9 cellular contexts compared by ENCODE assay signal in the genomic region with DNA sequence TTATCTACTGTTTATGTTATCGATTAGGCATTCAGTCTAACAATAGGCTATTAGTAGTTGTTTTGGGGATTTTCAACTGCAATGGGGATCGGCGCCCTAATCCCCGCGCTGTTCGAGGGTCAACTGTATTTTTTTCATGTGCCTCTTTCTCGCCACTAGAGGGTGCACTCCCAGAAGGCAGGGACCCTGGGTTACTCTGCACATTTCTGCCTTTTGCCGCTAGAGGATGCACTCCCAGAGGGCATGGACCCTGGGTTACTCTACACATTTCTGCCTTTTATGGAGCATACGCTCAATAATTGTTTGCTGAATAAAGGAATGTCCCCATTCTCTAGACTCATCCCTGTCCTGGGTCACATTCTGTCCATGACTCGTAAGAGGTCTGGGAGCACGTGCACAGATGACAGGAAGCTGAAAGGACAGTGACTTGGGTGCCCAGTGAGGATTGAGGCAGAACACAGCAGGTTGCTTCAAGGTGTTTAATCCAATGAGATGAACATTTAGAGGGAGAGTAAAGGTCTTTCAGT. TPM values are rescaled to one million over a fixed set of nuclear protein-coding genes. Genes with fewer than 3 reads are reported as not detected.
DNase-seq lines count a peak whose midpoint lies in the region; ATAC-seq, FAIRE-seq and TF ChIP-seq lines count a peak whose summit lies in the region.
"Had no signal": no experiment of that assay in that cellular context is flagged by ENCODE, and none has a peak within 500 bp of the region (broad histone marks: within the 10 kb centered on the region; RNA-seq: fewer than 3 reads in every experiment).

No MANE protein-coding gene starts in this region.

- ATAC-seq in activated T-helper 17 cell treated with anti-CD3 and anti-CD28 coated beads, Interleukin-2, amount 50 U/mL, for 72 hours (replicated peaks) = peak; percentile 71
- peak; percentile 78 for ATAC-seq in foreskin keratinocyte
- ATAC-seq in pancreas = peak; percentile 93 to 100 (median 97)

- 4 to 6% methylated on average over 11 of the region's 11 CpGs for WGBS in pancreas, 2 donors

- H3K36me3 ChIP-seq in pancreas = no peaks in the 10 kb centered on the region

- no peaks in the 10 kb centered on the region for H3K36me3 Mint-ChIP-seq in activated T-helper 17 cell treated with anti-CD3 and anti-CD28 coated beads, Interleukin-2, amount 50 U/mL, for 72 hours (ENCODE audit: low read depth)

- no peak overlapping the region for H3K27ac Mint-ChIP-seq in activated T-helper 17 cell treated with anti-CD3 and anti-CD28 coated beads, Interleukin-2, amount 50 U/mL, for 72 hours

- peaks cover 4% of the 10 kb centered on the region for H3K9me3 Mint-ChIP-seq in activated T-helper 17 cell treated with anti-CD3 and anti-CD28 coated beads, Interleukin-2, amount 50 U/mL, for 72 hours

- TF ChIP-seq CTCF in foreskin keratinocyte (conservative IDR thresholded peaks at IDR 0.05) (peak; percentile 98), pancreas (IDR thresholded peaks at IDR 0.05) (peak; percentile 92 to 98 (median 95))

- H3K4me3 Mint-ChIP-seq in activated T-helper 17 cell treated with anti-CD3 and anti-CD28 coated beads, Interleukin-2, amount 50 U/mL, for 72 hours = peak overlapping the region; percentile 9

- H3K4me1 ChIP-seq in foreskin keratinocyte (no peaks in the 10 kb centered on the region), pancreas (no peaks in the 10 kb centered on the region)

- no peak overlapping the region for H3K27ac ChIP-seq in foreskin keratinocyte
- no peak overlapping the region for H3K27ac ChIP-seq in pancreas
- H3K27ac ChIP-seq: skin epidermis had no signal

- intact Hi-C loops in pancreas (cut with DNase I) = no loop called here

- H3K27me3 Mint-ChIP-seq in activated T-helper 17 cell treated with anti-CD3 and anti-CD28 coated beads, Interleukin-2, amount 50 U/mL, for 72 hours = peaks cover 30% of the 10 kb centered on the region

- H3K4me1 Mint-ChIP-seq in activated T-helper 17 cell treated with anti-CD3 and anti-CD28 coated beads, Interleukin-2, amount 50 U/mL, for 72 hours = peaks cover 13% of the 10 kb centered on the region

- DNase-seq in SHP77 (lab: John Stamatoyannopoulos, UW) (peak; percentile 51 to 57), SHP77 treated with DMSO at 0.1 percent for 48 hours (lab: John Stamatoyannopoulos, UW) (no peak), LHCN-M2 (ENCODE audit: low read depth) (peak; percentile 75), RPMI7951 (ENCODE audit: low read depth) (peak; percentile 66), foreskin keratinocyte (peak in 1 of 2 donors; percentile 56), pancreas (peak; percentile 34 to 63 (median 44)), urothelium cell line (ENCODE audit: low spot score) (peak; percentile 90)

- no peak overlapping the region for H3K4me3 ChIP-seq in pancreas
- H3K4me3 ChIP-seq: skin epidermis had no signal

- H3K27me3 ChIP-seq in foreskin keratinocyte (peaks cover 85% of the 10 kb centered on the region), pancreas (no peaks in the 10 kb centered on the region)

- FAIRE-seq in pancreas (lab: Jason Lieb, UNC) = no peak
- peak; percentile 48 for FAIRE-seq in urothelium cell line (lab: Jason Lieb, UNC)

- H3K9me3 ChIP-seq in pancreas = no peaks in the 10 kb centered on the region

RNA-seq across cellular contexts. Expression of a gene that starts 27.9 kb away (rescaled TPM):
- 10.6 and 12.2 TPM in 2 replicates for total RNA-seq in LHCN-M2 (2014; rRNA removed)
- polyA plus RNA-seq in LHCN-M2 (2012) = 12.1 TPM
- 12.4 and 12.9 TPM in 2 replicates for total RNA-seq in RPMI7951 (2014; rRNA removed; shearing (Covaris generic))
- 1 to 10 TPM; 4.2 to 5.4 TPM for total RNA-seq in activated T-helper 17 cell treated with anti-CD3 and anti-CD28 coated beads, Interleukin-2, amount 50 U/mL, for 72 hours
- 3.6 and 4.1 TPM in 2 replicates for total RNA-seq in foreskin keratinocyte
- 2.4 and 3.2 TPM in 2 replicates for polyA plus RNA-seq in foreskin keratinocyte
- 1 to 10 TPM in 5 of 6 donors, under 1 TPM in 1; 0.95 to 4.6 (median 1.8) TPM for total RNA-seq in pancreas
- 1 to 10 TPM; 1.4 to 2.0 TPM for polyA plus RNA-seq in pancreas

RNA-seq across cellular contexts. Expression of a gene that starts 50.9 kb away (rescaled TPM):
- total RNA-seq in LHCN-M2 (2014; rRNA removed) (not detected in 2 replicates), foreskin keratinocyte (not detected in 2 replicates), pancreas (not detected)
- 0.06 TPM for polyA plus RNA-seq in LHCN-M2 (2012)
- total RNA-seq in RPMI7951 (2014; rRNA removed; shearing (Covaris generic)) = not detected in 2 replicates
- total RNA-seq in activated T-helper 17 cell treated with anti-CD3 and anti-CD28 coated beads, Interleukin-2, amount 50 U/mL, for 72 hours = not detected
- polyA plus RNA-seq in foreskin keratinocyte (not detected in 2 replicates), pancreas (not detected)
